8 cellular contexts compared by ENCODE assay signal in genomic region chr10:61903184-61903990, GRCh38. TPM values are rescaled to one million over a fixed set of nuclear protein-coding genes. Genes with fewer than 3 reads are reported as not detected.
DNase-seq lines count a peak whose midpoint lies in the region; ATAC-seq, FAIRE-seq and TF ChIP-seq lines count a peak whose summit lies in the region.

No MANE protein-coding gene starts in this region.

- peak overlapping the region; percentile 59 for H3K27ac ChIP-seq in endothelial cell of umbilical vein (ENCODE audit: insufficient read depth, low read depth, low read length)

- DNase-seq in ACHN (peak; percentile 72), NCI-H345 treated with DMSO at 0.1 percent for 48 hours (lab: John Stamatoyannopoulos, UW; ENCODE audit: unreplicated experiment) (peak; percentile 45), endothelial cell of umbilical vein (ENCODE audit: low read depth, low spot score) (peak; percentile 69)
- DNase-seq in activated CD8-positive, alpha-beta memory T cell treated with anti-CD3 and anti-CD28 coated beads, Interleukin-2, amount 50 U/mL, for 48 hours = peak; percentile 91
- DNase-seq in stimulated activated CD8-positive, alpha-beta memory T cell treated with anti-CD3 and anti-CD28 coated beads, Interleukin-7, amount 100 ng/mL, for 24 hours (ENCODE audit: low read depth) = peak; percentile 46

- CTCF ChIA-PET in endothelial cell of umbilical vein (lab: Charles Lee) = interaction anchor here (0.6 to 2.5 kb wide), 19 partner anchors 9 to 1076 kb away, joined by 3 to 19 read pairs (median 3); no protein-coding TSS in a partner anchor

- no peaks in the 10 kb centered on the region for H3K9me1 ChIP-seq in endothelial cell of umbilical vein (replicated peaks; ENCODE audit: control insufficient read depth, extremely low read depth, insufficient read depth, low read length)

- H3K4me2 ChIP-seq in endothelial cell of umbilical vein (ENCODE audit: insufficient read depth, low read length) = peak overlapping the region; percentile 83

- H3K4me3 ChIP-seq in endothelial cell of umbilical vein (replicated peaks in 1 of 3; ENCODE audit: insufficient read depth in 1 of 3, low read depth in 1 of 3, low read length in 3 of 3) (peak overlapping the region; percentile 26 to 92 (median 65)), mononuclear cell (ENCODE audit: low read length) (peak overlapping the region; percentile 98)

- BruUV-seq in endothelial cell of umbilical vein (replicated peaks; lab: Mats Ljungman, UMichigan) = TSS peak; percentile 68

- H3K9me3 ChIP-seq in endothelial cell of umbilical vein (replicated peaks; ENCODE audit: control insufficient read depth, insufficient read depth, low read length) = no peaks in the 10 kb centered on the region
- H3K9me3 ChIP-seq in mononuclear cell (ENCODE audit: low read depth, low read length) = no peaks in the 10 kb centered on the region

- H3K4me1 ChIP-seq in endothelial cell of umbilical vein (ENCODE audit: control insufficient read depth, extremely low read depth, insufficient read depth, low read length) (peaks cover 27% of the 10 kb centered on the region), mononuclear cell (ENCODE audit: insufficient read depth, low read length) (peaks cover 42% of the 10 kb centered on the region)

- POLR2A ChIA-PET in endothelial cell of umbilical vein (lab: Charles Lee) = interaction anchor here (0.6 to 0.8 kb wide), 2 partner anchors 23 to 40 kb away, joined by 3 read pairs; no protein-coding TSS in a partner anchor

- dilution Hi-C loops in endothelial cell of umbilical vein (cut with MboI; ENCODE audit: extremely low pct_ligation_motif_present, low sequenced_read_pairs) = no loop called here

- H3K36me3 ChIP-seq in endothelial cell of umbilical vein (ENCODE audit: control insufficient read depth in 2 of 2, extremely low read depth in 1 of 2, insufficient read depth in 2 of 2, low read length in 2 of 2) = no peaks in the 10 kb centered on the region

- peak; percentile 24 for FAIRE-seq in endothelial cell of umbilical vein (lab: Jason Lieb, UNC)

- H2AFZ ChIP-seq in endothelial cell of umbilical vein (ENCODE audit: low read depth, low read length) = peak overlapping the region; percentile 93

- no peaks in the 10 kb centered on the region for H4K20me1 ChIP-seq in endothelial cell of umbilical vein (replicated peaks; ENCODE audit: control insufficient read depth, extremely low read depth, insufficient read depth, low read length)

- peak overlapping the region; percentile 82 for H3K9ac ChIP-seq in endothelial cell of umbilical vein (replicated peaks; ENCODE audit: extremely low read depth, insufficient read depth, low read length)

- intact Hi-C loops in endothelial cell of umbilical vein (cut with micrococcal nuclease) = loop anchor here (2.0 to 10.0 kb wide), 6 partner anchors 71 to 1087 kb away; partner anchors contain the start of gene ZNF365

- no peaks in the 10 kb centered on the region for H3K79me2 ChIP-seq in endothelial cell of umbilical vein (ENCODE audit: control insufficient read depth, insufficient read depth, low read length)

- no peaks in the 10 kb centered on the region for H3K27me3 ChIP-seq in endothelial cell of umbilical vein (ENCODE audit: control insufficient read depth in 2 of 2, insufficient read depth in 2 of 2, low read length in 2 of 2)
- H3K27me3 ChIP-seq in mononuclear cell (ENCODE audit: insufficient read depth, low read length) = no peaks in the 10 kb centered on the region

- in situ Hi-C loops in ACHN (cut with HindIII; ENCODE audit: low pct_ligation_motif_present, low pct_unique_long_range_greater_than_20kb, low sequenced_read_pairs) = loop anchor here (25.0 kb wide), 1 partner anchor 141 kb away; no protein-coding TSS in a partner anchor

- peak; percentile 5 to 18 for TF ChIP-seq CTCF in endothelial cell of umbilical vein (IDR thresholded peaks at IDR 0.05; ENCODE audit: extremely low read depth in 1 of 2, insufficient read depth in 1 of 2, low read depth in 1 of 2, low read length in 2 of 2)

- TF ChIP-seq POLR2A in endothelial cell of umbilical vein (IDR thresholded peaks at IDR 0.05; ENCODE audit: low read depth, low read length) = no peak

- ATAC-seq in GM18517 (IDR thresholded peaks at IDR 0.05; ENCODE audit: unreplicated experiment) (peak; percentile 45), HG03060 (IDR thresholded peaks at IDR 0.05; ENCODE audit: low read depth, unreplicated experiment) (peak; percentile 30)

TF ChIP-seq in endothelial cell of umbilical vein, 7 proteins besides CTCF, POLR2A, EP300 and RAD21:
- TF ChIP-seq EZH2 (IDR thresholded peaks at IDR 0.05; ENCODE audit: borderline replicate concordance, low read depth, low read length, severe bottlenecking) (no peak), MAX (IDR thresholded peaks at IDR 0.05; ENCODE audit: insufficient read depth, insufficient read length) (no peak), MYC (IDR thresholded peaks at IDR 0.05; ENCODE audit: low read depth, low read length) (no peak)

RNA-seq across cellular contexts. Expression of gene ARID5B, which starts 1.9 kb away (rescaled TPM):
- 7.0 and 8.9 TPM in 2 replicates for total RNA-seq in endothelial cell of umbilical vein
- polyA plus RNA-seq in endothelial cell of umbilical vein = 5.6 and 6.2 TPM in 2 replicates
- 5.0 TPM in 2 replicates for polyA plus RNA-seq in endothelial cell of umbilical vein (2011; cell fraction: cytosol; rRNA removed)
- polyA plus RNA-seq in endothelial cell of umbilical vein (2011; cell fraction: nucleus; rRNA removed) = 9.5 and 13.1 TPM in 2 replicates
- 2.5 and 4.6 TPM in 2 replicates for polyA plus RNA-seq in endothelial cell of umbilical vein (2012)
- 17.0 and 23.2 TPM in 2 replicates for polyA minus RNA-seq in endothelial cell of umbilical vein
- 14.1 TPM for polyA minus RNA-seq in endothelial cell of umbilical vein (2011; cell fraction: cytosol; rRNA and poly(A)+ RNA removed)
- 33.5 and 35.0 TPM in 2 replicates for polyA minus RNA-seq in endothelial cell of umbilical vein (2011; cell fraction: nucleus; rRNA and poly(A)+ RNA removed)
- 52.9 TPM for total RNA-seq in mononuclear cell

Comparison
In these comparisons a context has a peak if more than half of its experiments do, and no peak if none do; other contexts are left out.
1. Peak in every context shown above with its lines: DNase-seq, ATAC-seq, H3K4me3 ChIP-seq and H3K27ac ChIP-seq.